ENCODE assay signal across 10 cellular contexts in genomic region chr19:17860993-17861360, GRCh38. TPM values are rescaled to one million over a fixed set of nuclear protein-coding genes. Genes with fewer than 3 reads are reported as not detected.
DNase-seq lines count a peak whose midpoint lies in the region; ATAC-seq, FAIRE-seq and TF ChIP-seq lines count a peak whose summit lies in the region.
"Had no signal": no experiment of that assay in that cellular context is flagged by ENCODE, and none has a peak within 500 bp of the region (broad histone marks: within the 10 kb centered on the region; RNA-seq: fewer than 3 reads in every experiment).

No MANE protein-coding gene starts in this region.

- H3K36me3 Mint-ChIP-seq in memory B cell = peaks cover 14% of the 10 kb centered on the region

- peaks cover 17% of the 10 kb centered on the region for H4K20me1 ChIP-seq in GM12878 (ENCODE audit: control insufficient read depth, insufficient read depth)

- H3K4me3 Mint-ChIP-seq in memory B cell = peak overlapping the region; percentile 97

- no peak overlapping the region for H2AFZ ChIP-seq in GM12878 (ENCODE audit: control insufficient read depth, low read depth, low read length)

- peak overlapping the region; percentile 90 for H3K27ac Mint-ChIP-seq in memory B cell

- no peak for TF ChIP-seq EP300 in GM12878 (IDR thresholded peaks at IDR 0.05; ENCODE audit: borderline replicate concordance in 1 of 2, control insufficient read depth in 1 of 2, low read depth in 2 of 2, low read length in 2 of 2)

- no peak for TF ChIP-seq RAD21 in GM12878 (IDR thresholded peaks at IDR 0.05; ENCODE audit: insufficient read depth, low read depth, low read length)

- SMC1A ChIA-PET in GM12878 (lab: Charles Lee; ENCODE audit: uncharacterized antibody, unreplicated experiment) = interaction anchor here (2.6 to 4.5 kb wide), 3 partner anchors 11 to 77 kb away, joined by 10 to 137 read pairs (median 19); partner anchors contain the start of gene CCDC124

- peaks cover 30% of the 10 kb centered on the region for H3K79me2 ChIP-seq in GM12878 (ENCODE audit: control insufficient read depth, insufficient read depth, low read length)

- no peaks in the 10 kb centered on the region for H3K27me3 Mint-ChIP-seq in memory B cell

- in situ Hi-C loops in GM12878 (cut with MboI) = no loop called here

- POLR2A ChIA-PET in GM12878 (lab: Charles Lee) = interaction anchor here (0.6 to 2.1 kb wide), 3 partner anchors 11 to 203 kb away, joined by 3 to 23 read pairs (median 4); no protein-coding TSS in a partner anchor

- CTCF ChIA-PET in GM12878 (lab: Yijun Ruan, JAX) = interaction anchor here (1.4 to 4.8 kb wide), 2 partner anchors 71 to 131 kb away, joined by 3 to 251 read pairs; partner anchors contain the start of gene CCDC124

- TF ChIP-seq POLR2A in GM12878 (IDR thresholded peaks at IDR 0.05; ENCODE audit: low read depth, low read length) (no peak), uterus (IDR thresholded peaks at IDR 0.05) (no peak)

- H3K9me3 Mint-ChIP-seq in memory B cell = no peaks in the 10 kb centered on the region

- RAD21 ChIA-PET in GM12878 (lab: Charles Lee; ENCODE audit: unreplicated experiment) = interaction anchor here (1.1 to 4.2 kb wide), 2 partner anchors 14 to 71 kb away, joined by 3 to 228 read pairs; partner anchors contain the start of genes CCDC124 and JAK3

- H3K36me3 ChIP-seq in heart right ventricle = peaks cover 0 to 53% (median 44%) of the 10 kb centered on the region in 9 donors
- H3K36me3 ChIP-seq in GM12878 (ENCODE audit: control insufficient read depth in 2 of 2, insufficient read depth in 2 of 2, low read length in 1 of 2) = peaks cover 23 to 30% of the 10 kb centered on the region in 2 experiments
- H3K36me3 ChIP-seq in uterus = no peaks in the 10 kb centered on the region

- H3K9me3 ChIP-seq in heart right ventricle (no peaks in the 10 kb centered on the region), GM12878 (replicated peaks; ENCODE audit: control insufficient read depth, insufficient read depth, low read length) (no peaks in the 10 kb centered on the region), uterus (no peaks in the 10 kb centered on the region)

- H3K4me1 ChIP-seq in heart right ventricle (peaks cover 9 to 31% (median 23%) of the 10 kb centered on the region in 9 donors), GM12878 (ENCODE audit: control insufficient read depth, insufficient read depth, low read length) (peaks cover 12% of the 10 kb centered on the region), uterus (peaks cover 0 to 4% of the 10 kb centered on the region in 2 donors)

- intact Hi-C loops in heart right ventricle (cut with DNase I) (loop anchor here in 7 of 10 donors (2.0 to 10.0 kb wide), 5 partner anchors 66 to 136 kb away; partner anchors contain the start of gene CCDC124 (in 4 of the 7)), left cardiac atrium (cut with DNase I) (no loop called here), GM12878 (cut with micrococcal nuclease; ENCODE audit: unreplicated experiment) (loop anchor here (2.0 kb wide), 1 partner anchor 136 kb away; no protein-coding TSS in a partner anchor), uterus (cut with DNase I; ENCODE audit: low total_unique reads) (loop anchor here (10.0 kb wide), 1 partner anchor 134 kb away; no protein-coding TSS in a partner anchor)

- no peak for TF ChIP-seq CTCF in heart right ventricle (IDR thresholded peaks at IDR 0.05)
- no peak for TF ChIP-seq CTCF in GM12878 (IDR thresholded peaks at IDR 0.05 in 2 of 3, conservative IDR thresholded peaks at IDR 0.05 in 1 of 3; ENCODE audit: control insufficient read depth in 2 of 3, extremely low read depth in 1 of 3, insufficient read depth in 1 of 3, low read depth in 3 of 3, low read length in 3 of 3)
- TF ChIP-seq CTCF in uterus (IDR thresholded peaks at IDR 0.05) = no peak

- H3K4me3 ChIP-seq in heart right ventricle (peak overlapping the region; percentile 75 to 99 (median 92)), GM12878 (peak overlapping the region; percentile 92), uterus (peak overlapping the region; percentile 78 to 92)

- FAIRE-seq in GM12878 (lab: Jason Lieb, UNC) = no peak

- no peak for ATAC-seq in heart right ventricle
- no peak for ATAC-seq in left cardiac atrium
- ATAC-seq in GM12878 = no peak
- no peak for ATAC-seq in memory B cell (ENCODE audit: low read depth)
- no peak for ATAC-seq in HG03442 (IDR thresholded peaks at IDR 0.05; ENCODE audit: unreplicated experiment)

- H3K27me3 ChIP-seq in heart right ventricle (no peaks in the 10 kb centered on the region), GM12878 (replicated peaks in 1 of 2; ENCODE audit: control insufficient read depth in 2 of 2, insufficient read depth in 2 of 2, low read length in 1 of 2) (no peaks in the 10 kb centered on the region), uterus (no peaks in the 10 kb centered on the region)

- H3K9ac ChIP-seq in GM12878 (ENCODE audit: control insufficient read depth, insufficient read depth, low read length) = peak overlapping the region; percentile 81

- H3K27ac ChIP-seq in heart right ventricle (peak overlapping the region in 3 of 10 donors; percentile 89 to 92 (median 90)), GM12878 (ENCODE audit: control insufficient read depth, insufficient read depth) (peak overlapping the region; percentile 90), uterus (peak overlapping the region; percentile 87 to 88)

- peaks cover 22% of the 10 kb centered on the region for H3K4me1 Mint-ChIP-seq in memory B cell

- H3K4me2 ChIP-seq in GM12878 (ENCODE audit: control insufficient read depth, insufficient read depth) = peak overlapping the region; percentile 71

- WGBS in heart right ventricle, 2 donors = 46 to 57% methylated on average over 7 of the region's 7 CpGs
- whole genome bisulfite sequencing in GM12878 (ENCODE audit: insufficient coverage, insufficient replicate concordance, low lambda C conversion rate, missing lambda C conversion rate) = 0% methylated on average over 7 of the region's 7 CpGs

- no TSS peak for BruUV-seq in GM12878 (replicated peaks; lab: Mats Ljungman, UMichigan)

- DNase-seq in heart right ventricle (no peak), left cardiac atrium (no peak), GM12878 (ENCODE audit: low read depth, low spot score) (no peak), memory B cell (ENCODE audit: low spot score in 2 of 2) (no peak), uterus (no peak), DMS 273 (lab: John Stamatoyannopoulos, UW; ENCODE audit: unreplicated experiment) (no peak), H4 (ENCODE audit: low spot score) (no peak)

RNA-seq across cellular contexts. Expression of gene RPL18A, which starts 1.3 kb away (rescaled TPM):
- 1,000 to 10,000 TPM in 1 of 10 donors, 100 to 1,000 TPM in 9; 623 to 1,142 (median 682) TPM for total RNA-seq in heart right ventricle
- polyA plus RNA-seq in heart right ventricle = 1,000 to 10,000 TPM in 1 of 2 donors, 100 to 1,000 TPM in 1; 685 to 2,570 TPM
- total RNA-seq in left cardiac atrium = 1,000 to 10,000 TPM; 1,009 to 1,051 TPM
- total RNA-seq in GM12878 (2013; cell fraction: nucleolus; rRNA removed) = 321 and 350 TPM in 2 replicates
- 3,172 and 3,519 TPM in 2 replicates for total RNA-seq in GM12878 (2014; rRNA removed)
- 1,696 and 1,955 TPM in 2 replicates for total RNA-seq in GM12878 (2014; rRNA removed; fragmentation: Illumina TruSeq; extraction: Trizol)
- 3,774 and 3,973 TPM in 2 replicates for total RNA-seq in GM12878 (2021)
- polyA plus RNA-seq in GM12878 (2011; ENCODE audit: low read depth) = 986 TPM
- 583 and 1,181 TPM in 2 replicates for polyA plus RNA-seq in GM12878 (2011; rRNA removed)
- polyA plus RNA-seq in GM12878 (2011; cell fraction: cytosol; rRNA removed) = 2,249 and 3,260 TPM in 2 replicates
- polyA plus RNA-seq in GM12878 (2011; cell fraction: nucleus; rRNA removed) = 987 and 1,239 TPM in 2 replicates
- polyA plus RNA-seq in GM12878 (2012) = 5,692 and 5,778 TPM in 2 replicates
- 545 and 2,062 TPM in 2 replicates for polyA plus RNA-seq in GM12878 (2014; fragmentation: Illumina TruSeq; extraction: Trizol)
- 1,000 to 10,000 TPM; 1,658 to 1,675 TPM for polyA plus RNA-seq in GM12878 (2014; fragmentation: Nextera tagmentation; extraction: Ambion mirVana)
- polyA plus RNA-seq in GM12878 (2014; rRNA removed) = 3,622 and 3,810 TPM in 2 replicates
- 1,000 to 10,000 TPM; 2,538 to 2,591 TPM for polyA plus RNA-seq in GM12878 (2016; fragmentation: Nextera tagmentation; extraction: Ambion mirVana)
- 415 and 870 TPM in 2 replicates for polyA minus RNA-seq in GM12878 (2011; rRNA and poly(A)+ RNA removed)
- polyA minus RNA-seq in GM12878 (2011; cell fraction: cytosol; rRNA and poly(A)+ RNA removed) = 769 and 811 TPM in 2 replicates
- polyA minus RNA-seq in GM12878 (2011; cell fraction: nucleus; rRNA and poly(A)+ RNA removed) = 194 and 322 TPM in 2 replicates
- total RNA-seq in uterus = 1,000 to 10,000 TPM in 3 of 4 donors, 100 to 1,000 TPM in 1; 649 to 2,637 (median 1,942) TPM
- total RNA-seq in H4 (2014; rRNA removed; shearing (Covaris generic)) = 1,138 and 1,297 TPM in 2 replicates

RNA-seq across cellular contexts. Expression of gene SLC5A5, which starts 10.8 kb away (rescaled TPM):
- total RNA-seq in heart right ventricle (under 1 TPM in 1 of 10 donors, not detected in 9; 0.16 TPM), left cardiac atrium (not detected), GM12878 (2014; rRNA removed) (0.06 TPM in 1 of 2 replicates, not detected in the other), GM12878 (2014; rRNA removed; fragmentation: Illumina TruSeq; extraction: Trizol) (0.05 TPM in 1 of 2 replicates, not detected in the other), GM12878 (2021) (0.05 and 0.08 TPM in 2 replicates), uterus (not detected)
- polyA plus RNA-seq in heart right ventricle (not detected), GM12878 (2011; rRNA removed) (0.04 TPM in 2 replicates), GM12878 (2014; fragmentation: Illumina TruSeq; extraction: Trizol) (0.03 TPM in 1 of 2 replicates, not detected in the other), GM12878 (2014; fragmentation: Nextera tagmentation; extraction: Ambion mirVana) (under 1 TPM; 0.02 to 0.05 TPM), GM12878 (2014; rRNA removed) (0.06 TPM in 1 of 2 replicates, not detected in the other), GM12878 (2016; fragmentation: Nextera tagmentation; extraction: Ambion mirVana) (under 1 TPM in 1 of 2 experiments, not detected in 1; 0.08 TPM)
- total RNA-seq in GM12878 (2013; cell fraction: nucleolus; rRNA removed) = not detected in 2 replicates
- polyA plus RNA-seq in GM12878 (2011; ENCODE audit: low read depth) = not detected
- 0.03 TPM in 2 replicates for polyA plus RNA-seq in GM12878 (2011; cell fraction: cytosol; rRNA removed)
- polyA plus RNA-seq in GM12878 (2011; cell fraction: nucleus; rRNA removed) = 0.07 TPM in 1 of 2 replicates, not detected in the other
- polyA plus RNA-seq in GM12878 (2012) = 0.11 and 0.26 TPM in 2 replicates
- not detected in 2 replicates for polyA minus RNA-seq in GM12878 (2011; rRNA and poly(A)+ RNA removed)
- polyA minus RNA-seq in GM12878 (2011; cell fraction: cytosol; rRNA and poly(A)+ RNA removed) = not detected in 2 replicates
- not detected in 2 replicates for polyA minus RNA-seq in GM12878 (2011; cell fraction: nucleus; rRNA and poly(A)+ RNA removed)
- total RNA-seq in H4 (2014; rRNA removed; shearing (Covaris generic)) = not detected in 2 replicates
- total RNA-seq: glomerular endothelial cell, HT1080 had no signal

RNA-seq across cellular contexts. Expression of gene JAK3, which starts 13.2 kb away (rescaled TPM):
- total RNA-seq in heart right ventricle (10 to 100 TPM in 1 of 10 donors, 1 to 10 TPM in 7, under 1 TPM in 2; 0.59 to 16.9 (median 1.6) TPM), left cardiac atrium (1 to 10 TPM; 4.2 to 7.0 TPM), GM12878 (2014; rRNA removed) (30.7 and 31.8 TPM in 2 replicates), GM12878 (2014; rRNA removed; fragmentation: Illumina TruSeq; extraction: Trizol) (11.5 and 11.6 TPM in 2 replicates), GM12878 (2021) (64.2 and 67.9 TPM in 2 replicates), uterus (1 to 10 TPM in 2 of 4 donors, under 1 TPM in 2; under 0.01 to 8.1 (median 2.7) TPM)
- polyA plus RNA-seq in heart right ventricle (1 to 10 TPM in 1 of 2 donors, under 1 TPM in 1; 0.88 to 3.7 TPM), GM12878 (2011; rRNA removed) (13.1 and 26.9 TPM in 2 replicates), GM12878 (2014; fragmentation: Illumina TruSeq; extraction: Trizol) (9.8 and 13.9 TPM in 2 replicates), GM12878 (2014; fragmentation: Nextera tagmentation; extraction: Ambion mirVana) (10 to 100 TPM in 1 of 2 experiments, 1 to 10 TPM in 1; 7.8 to 37.2 TPM), GM12878 (2014; rRNA removed) (36.8 and 39.1 TPM in 2 replicates), GM12878 (2016; fragmentation: Nextera tagmentation; extraction: Ambion mirVana) (10 to 100 TPM; 34.8 to 35.8 TPM)
- total RNA-seq in GM12878 (2013; cell fraction: nucleolus; rRNA removed) = 132 and 148 TPM in 2 replicates
- 10.1 TPM for polyA plus RNA-seq in GM12878 (2011; ENCODE audit: low read depth)
- polyA plus RNA-seq in GM12878 (2011; cell fraction: cytosol; rRNA removed) = 32.3 and 35.9 TPM in 2 replicates
- 125 and 126 TPM in 2 replicates for polyA plus RNA-seq in GM12878 (2011; cell fraction: nucleus; rRNA removed)
- polyA plus RNA-seq in GM12878 (2012) = 21.1 and 21.9 TPM in 2 replicates
- 22.9 and 33.8 TPM in 2 replicates for polyA minus RNA-seq in GM12878 (2011; rRNA and poly(A)+ RNA removed)
- 27.3 and 29.0 TPM in 2 replicates for polyA minus RNA-seq in GM12878 (2011; cell fraction: cytosol; rRNA and poly(A)+ RNA removed)
- polyA minus RNA-seq in GM12878 (2011; cell fraction: nucleus; rRNA and poly(A)+ RNA removed) = 35.3 and 49.3 TPM in 2 replicates
- 0.37 and 0.90 TPM in 2 replicates for total RNA-seq in H4 (2014; rRNA removed; shearing (Covaris generic))

RNA-seq across cellular contexts. Expression of gene INSL3, which starts 39.7 kb away (rescaled TPM):
- total RNA-seq in heart right ventricle (not detected), left cardiac atrium (not detected), GM12878 (2014; rRNA removed) (0.93 and 1.2 TPM in 2 replicates), GM12878 (2014; rRNA removed; fragmentation: Illumina TruSeq; extraction: Trizol) (0.32 and 0.36 TPM in 2 replicates), GM12878 (2021) (0.93 and 1.7 TPM in 2 replicates), uterus (not detected)
- polyA plus RNA-seq in heart right ventricle (under 1 TPM in 1 of 2 donors, not detected in 1; 0.04 TPM), GM12878 (2011; rRNA removed) (0.16 and 0.29 TPM in 2 replicates), GM12878 (2014; fragmentation: Illumina TruSeq; extraction: Trizol) (0.73 TPM in 1 of 2 replicates, not detected in the other), GM12878 (2014; fragmentation: Nextera tagmentation; extraction: Ambion mirVana) (under 1 TPM; 0.37 to 0.66 TPM), GM12878 (2014; rRNA removed) (0.27 and 1.1 TPM in 2 replicates), GM12878 (2016; fragmentation: Nextera tagmentation; extraction: Ambion mirVana) (1 to 10 TPM in 1 of 2 experiments, under 1 TPM in 1; 0.78 to 1.9 TPM)
- 1.1 TPM in 1 of 2 replicates, not detected in the other for total RNA-seq in GM12878 (2013; cell fraction: nucleolus; rRNA removed)
- 0.92 TPM for polyA plus RNA-seq in GM12878 (2011; ENCODE audit: low read depth)
- 0.67 and 0.84 TPM in 2 replicates for polyA plus RNA-seq in GM12878 (2011; cell fraction: cytosol; rRNA removed)
- polyA plus RNA-seq in GM12878 (2011; cell fraction: nucleus; rRNA removed) = 1.8 and 2.4 TPM in 2 replicates
- 1.1 and 1.3 TPM in 2 replicates for polyA plus RNA-seq in GM12878 (2012)
- not detected in 2 replicates for polyA minus RNA-seq in GM12878 (2011; rRNA and poly(A)+ RNA removed)
- not detected in 2 replicates for polyA minus RNA-seq in GM12878 (2011; cell fraction: cytosol; rRNA and poly(A)+ RNA removed)
- polyA minus RNA-seq in GM12878 (2011; cell fraction: nucleus; rRNA and poly(A)+ RNA removed) = 0.60 and 0.86 TPM in 2 replicates
- not detected in 2 replicates for total RNA-seq in H4 (2014; rRNA removed; shearing (Covaris generic))
- total RNA-seq: glomerular endothelial cell, HT1080 had no signal

Comparison
In these comparisons a context has a peak if more than half of its experiments do, and no peak if none do; other contexts are left out.
1. intact Hi-C loops: an anchor here in heart right ventricle (2.0 to 10.0 kb wide), GM12878 (2.0 kb wide) and uterus (10.0 kb wide); none called in left cardiac atrium.